In the genomic region with DNA sequence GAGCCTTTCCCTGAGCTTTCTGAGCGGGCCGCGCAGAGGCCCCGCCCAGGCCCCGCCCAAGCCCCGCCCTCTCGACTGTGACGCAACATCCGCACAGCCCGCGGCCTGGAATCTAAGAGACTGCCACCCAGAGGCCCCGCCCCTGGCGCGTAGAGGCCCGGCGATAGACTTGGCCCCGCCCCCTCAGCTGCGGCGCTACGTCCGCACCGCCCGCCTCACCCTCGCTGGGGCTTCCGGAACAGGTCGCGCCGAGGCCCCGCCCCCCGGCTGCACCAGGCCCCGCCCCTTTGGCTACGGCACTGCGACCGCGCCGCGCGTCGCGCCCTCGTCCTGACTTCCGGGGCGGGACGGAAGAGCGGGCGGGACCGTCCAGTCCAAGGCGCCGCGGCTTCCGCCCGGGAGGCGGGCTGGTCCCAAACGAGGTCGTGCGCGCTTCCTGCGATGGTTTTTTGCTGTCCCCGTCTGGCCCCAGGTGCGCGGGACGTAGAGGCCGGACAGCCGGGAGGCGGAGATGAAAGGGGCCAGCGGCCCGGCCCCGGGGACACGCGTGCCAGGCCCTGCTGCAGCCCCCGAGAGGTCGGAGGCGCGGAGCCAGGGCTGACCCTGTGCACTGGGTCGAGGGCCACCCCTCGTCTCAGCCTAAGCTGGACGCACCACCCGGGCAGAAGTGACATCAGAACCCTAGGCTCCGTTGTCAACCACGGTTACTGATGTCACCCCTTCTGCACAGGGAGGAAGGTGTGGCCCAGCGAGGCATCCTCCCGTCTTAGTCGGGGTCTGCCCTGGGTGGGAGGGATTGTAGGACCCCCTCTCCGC, we compare ENCODE assay signal across 8 cellular contexts. TPM values are rescaled to one million over a fixed set of nuclear protein-coding genes. Genes with fewer than 3 reads are reported as not detected.
A peak's percentile ranks its signal among the peaks of the same experiment; 100 is the strongest.
DNase-seq lines count a peak whose midpoint lies in the region; ATAC-seq and TF ChIP-seq lines count a peak whose summit lies in the region.

No MANE protein-coding gene starts in this region.

- POLR2A ChIA-PET in GM10248 (lab: Yijun Ruan, JAX): interaction anchor here (0.6 kb wide), 1 partner anchor 725 kb away, joined by 5 read pairs; no protein-coding TSS in a partner anchor

- H3K27ac ChIP-seq in osteoblast (ENCODE audit: low read depth, low read length) (peak overlapping the region; percentile 90), testis (peak overlapping the region; percentile 76 to 93)

- H3K27me3 ChIP-seq in osteoblast (ENCODE audit: insufficient read depth, low read length): no peaks in the 10 kb centered on the region
- H3K27me3 ChIP-seq in testis: no peaks in the 10 kb centered on the region

- WGBS in testis, 2 donors: 0 to 2% methylated on average over 13 to 67 of the region's 84 CpGs

- peak overlapping the region; percentile 83 for H3K27ac Mint-ChIP-seq in activated naive CD8-positive, alpha-beta T cell

- H3K36me3 Mint-ChIP-seq in activated naive CD8-positive, alpha-beta T cell: no peaks in the 10 kb centered on the region

- no peaks in the 10 kb centered on the region for H4K20me1 ChIP-seq in osteoblast (ENCODE audit: insufficient read depth, low read length)

- peaks cover 24% of the 10 kb centered on the region for H3K79me2 ChIP-seq in osteoblast (ENCODE audit: insufficient read depth, low read length)

- H3K4me1 ChIP-seq in osteoblast (ENCODE audit: insufficient read depth, low read length): peaks cover 16% of the 10 kb centered on the region
- peaks cover 22% of the 10 kb centered on the region for H3K4me1 ChIP-seq in testis

- H3K4me3 Mint-ChIP-seq in activated naive CD8-positive, alpha-beta T cell: peak overlapping the region; percentile 86

- H3K9me3 ChIP-seq in osteoblast (ENCODE audit: low read depth, low read length) (no peaks in the 10 kb centered on the region), testis (no peaks in the 10 kb centered on the region)

- H3K4me2 ChIP-seq in osteoblast (ENCODE audit: insufficient read depth, low read length): peak overlapping the region; percentile 87

- H3K4me3 ChIP-seq in HFF-Myc (replicated peaks; ENCODE audit: low read depth, low read length) (peak overlapping the region; percentile 94), osteoblast (ENCODE audit: insufficient read depth, low read length) (peak overlapping the region; percentile 91), testis (peak overlapping the region; percentile 65 to 71)

- no peaks in the 10 kb centered on the region for H3K9me3 Mint-ChIP-seq in activated naive CD8-positive, alpha-beta T cell (ENCODE audit: low read depth)

- peaks cover 15% of the 10 kb centered on the region for H3K4me1 Mint-ChIP-seq in activated naive CD8-positive, alpha-beta T cell (ENCODE audit: low read depth)

- CTCF ChIA-PET in GM10248 (lab: Yijun Ruan, JAX): interaction anchor here (1.5 to 2.5 kb wide), 4 partner anchors 15 to 81 kb away, joined by 3 to 18 read pairs (median 8); no protein-coding TSS in a partner anchor

- no peaks in the 10 kb centered on the region for H3K36me3 ChIP-seq in osteoblast (ENCODE audit: insufficient read depth, low read length)
- no peaks in the 10 kb centered on the region for H3K36me3 ChIP-seq in testis (ENCODE audit: low read depth, missing control alignments)

- peak; percentile 91 for TF ChIP-seq POLR2A in testis (IDR thresholded peaks at IDR 0.05)

- no peaks in the 10 kb centered on the region for H3K27me3 Mint-ChIP-seq in activated naive CD8-positive, alpha-beta T cell

- intact Hi-C loops in testis (cut with DNase I; ENCODE audit: low total_unique reads): no loop called here

- ATAC-seq in SK-N-SH treated with all-trans-retinoic acid at 6 μM for 48 hours: peak; percentile 92

- peak overlapping the region; percentile 74 for H2AFZ ChIP-seq in osteoblast (ENCODE audit: low read length)

- DNase-seq in GM10248 (ENCODE audit: extremely low spot score) (peak; percentile 100), HFF-Myc (ENCODE audit: extremely low read depth, low read depth) (peak; percentile 89), MV-4-11 (lab: John Stamatoyannopoulos, UW) (peak; percentile 97), glomerular visceral epithelial cell (ENCODE audit: extremely low spot score) (peak; percentile 99), osteoblast (ENCODE audit: insufficient read length, low spot score, missing footprints) (peak; percentile 100), testis (peak; percentile 100)

- no peak for TF ChIP-seq CTCF in GM10248 (IDR thresholded peaks at IDR 0.05; ENCODE audit: control extremely low read depth, extremely low read depth, low read depth, missing control alignments)
- TF ChIP-seq CTCF in HFF-Myc (IDR thresholded peaks at IDR 0.05; ENCODE audit: low read depth, low read length, missing control alignments): no peak
- no peak for TF ChIP-seq CTCF in osteoblast (IDR thresholded peaks at IDR 0.05; ENCODE audit: extremely low read depth, low read depth, low read length)
- TF ChIP-seq CTCF in testis (IDR thresholded peaks at IDR 0.05): no peak

TF ChIP-seq in SK-N-SH treated with all-trans-retinoic acid at 6 μM for 48 hours, 23 proteins besides CTCF, POLR2A, EP300 and RAD21 (continues in another document):
- TF ChIP-seq SNAI2 (CRISPR knock-in tag; IDR thresholded peaks at IDR 0.05) (no peak), PATZ1 (CRISPR knock-in tag; IDR thresholded peaks at IDR 0.05; ENCODE audit: borderline replicate concordance) (no peak), POU6F1 (CRISPR knock-in tag; IDR thresholded peaks at IDR 0.05; ENCODE audit: borderline replicate concordance, low read depth) (no peak), ZFP3 (CRISPR knock-in tag; IDR thresholded peaks at IDR 0.05) (no peak), RARB (CRISPR knock-in tag; IDR thresholded peaks at IDR 0.05) (no peak), ISL1 (CRISPR knock-in tag; IDR thresholded peaks at IDR 0.05) (no peak), PPARA (CRISPR knock-in tag; IDR thresholded peaks at IDR 0.05; ENCODE audit: borderline replicate concordance) (no peak), ZC3H10 (CRISPR knock-in tag; IDR thresholded peaks at IDR 0.05) (no peak), CSRNP3 (CRISPR knock-in tag; IDR thresholded peaks at IDR 0.05) (no peak), ARNTL (CRISPR knock-in tag; IDR thresholded peaks at IDR 0.05; ENCODE audit: borderline replicate concordance, low read depth) (no peak), CSDC2 (CRISPR knock-in tag; IDR thresholded peaks at IDR 0.05) (no peak), ESRRG (CRISPR knock-in tag; IDR thresholded peaks at IDR 0.05) (no peak), ZNF8 (CRISPR knock-in tag; IDR thresholded peaks at IDR 0.05) (no peak), BACH2 (CRISPR knock-in tag; IDR thresholded peaks at IDR 0.05; ENCODE audit: borderline replicate concordance) (no peak)
- TF ChIP-seq, protein P1, sequence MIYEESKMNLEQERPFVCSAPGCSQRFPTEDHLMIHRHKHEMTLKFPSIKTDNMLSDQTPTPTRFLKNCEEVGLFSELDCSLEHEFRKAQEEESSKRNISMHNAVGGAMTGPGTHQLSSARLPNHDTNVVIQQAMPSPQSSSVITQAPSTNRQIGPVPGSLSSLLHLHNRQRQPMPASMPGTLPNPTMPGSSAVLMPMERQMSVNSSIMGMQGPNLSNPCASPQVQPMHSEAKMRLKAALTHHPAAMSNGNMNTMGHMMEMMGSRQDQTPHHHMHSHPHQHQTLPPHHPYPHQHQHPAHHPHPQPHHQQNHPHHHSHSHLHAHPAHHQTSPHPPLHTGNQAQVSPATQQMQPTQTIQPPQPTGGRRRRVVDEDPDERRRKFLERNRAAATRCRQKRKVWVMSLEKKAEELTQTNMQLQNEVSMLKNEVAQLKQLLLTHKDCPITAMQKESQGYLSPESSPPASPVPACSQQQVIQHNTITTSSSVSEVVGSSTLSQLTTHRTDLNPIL (CRISPR knock-in tag; IDR thresholded peaks at IDR 0.05; ENCODE audit: low read depth): no peak

RNA-seq across cellular contexts. Expression of gene WNT7B, which starts 59.0 kb away (rescaled TPM):
- total RNA-seq in osteoblast (0.59 TPM in 1 of 2 replicates, not detected in the other), testis (1 to 10 TPM; 1.3 to 1.9 TPM)
- polyA plus RNA-seq in testis (ENCODE audit: insufficient read depth, low read depth, low replicate concordance): 0.65 TPM

Comparison
In these comparisons a context has a peak if more than half of its experiments do, and no peak if none do; other contexts are left out.
1. Peak in every context shown above with its lines: DNase-seq, ATAC-seq, H3K4me3 ChIP-seq and H3K27ac ChIP-seq.